In the genomic region with DNA sequence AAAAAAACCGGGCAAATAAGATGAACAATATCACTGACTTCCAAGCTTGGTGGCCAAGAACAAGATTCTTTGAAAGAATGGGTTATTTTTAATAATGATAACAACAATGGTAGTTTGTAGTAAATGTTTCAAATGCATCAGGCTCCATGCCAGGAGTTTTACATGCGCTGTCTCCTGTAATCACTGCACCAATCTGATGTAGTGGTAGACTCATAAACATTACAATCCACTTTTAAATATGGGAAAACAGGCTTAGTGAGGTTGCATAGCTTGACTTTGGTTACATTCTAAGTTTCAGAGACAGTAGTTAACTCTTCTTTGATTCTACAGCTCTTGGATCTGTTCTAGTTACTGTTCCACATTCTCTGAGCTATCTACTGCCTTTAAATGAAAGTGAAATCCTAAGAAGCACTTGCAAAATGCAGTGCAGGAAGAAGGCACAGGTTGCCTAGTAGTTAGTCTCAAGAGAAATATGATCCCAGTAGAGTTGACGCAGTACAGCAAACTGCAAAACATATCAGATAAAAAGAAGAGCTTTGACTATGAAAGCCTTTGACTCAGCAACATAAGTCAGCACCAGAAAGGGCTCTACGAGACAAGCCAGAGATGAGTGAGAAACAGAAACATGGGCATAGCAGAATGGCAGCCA, we compare ENCODE assay signal across 1 cellular context.
TF ChIP-seq lines count a peak whose summit lies in the region.

No MANE protein-coding gene starts in this region.

TF ChIP-seq in GM23338, 12 proteins besides CTCF, POLR2A, EP300 and RAD21 (continued from another document):
- TF ChIP-seq REST (IDR thresholded peaks at IDR 0.05; ENCODE audit: unreplicated experiment) (no peak), POLR2AphosphoS5 (IDR thresholded peaks at IDR 0.05; ENCODE audit: low read depth) (no peak)
